In the genomic region with DNA sequence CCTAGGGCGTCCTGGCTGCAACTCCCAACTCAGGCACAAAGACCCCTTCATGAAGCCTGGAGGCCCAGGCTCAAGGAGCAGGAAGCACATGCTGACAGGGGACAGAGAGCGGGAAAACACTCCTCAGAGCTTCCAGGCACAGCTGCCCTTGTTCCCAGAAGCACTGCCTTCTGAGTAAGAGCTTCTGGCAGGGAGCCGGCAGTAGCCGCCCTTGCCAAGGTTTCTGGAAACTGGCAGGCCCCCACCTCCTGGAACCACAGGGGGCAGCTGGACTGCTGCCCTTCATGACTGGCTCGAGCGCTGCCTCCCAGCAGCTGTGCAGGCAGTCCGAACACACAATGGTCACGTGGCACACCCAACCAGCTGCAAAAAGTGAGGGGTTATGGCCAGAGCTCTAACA, we compare ENCODE assay signal across 8 cellular contexts. TPM values are rescaled to one million over a fixed set of nuclear protein-coding genes. Genes with fewer than 3 reads are reported as not detected.
DNase-seq lines count a peak whose midpoint lies in the region; ATAC-seq and TF ChIP-seq lines count a peak whose summit lies in the region.

No MANE protein-coding gene starts in this region.

- peaks cover 16 to 59% of the 10 kb centered on the region in 2 donors for H3K36me3 ChIP-seq in lung (ENCODE audit: control insufficient read depth in 2 of 2, insufficient read depth in 2 of 2, low read length in 2 of 2)
- H3K36me3 ChIP-seq in upper lobe of right lung, result peaks cover 71% of the 10 kb centered on the region

- H3K4me3 ChIP-seq in coronary artery (peak overlapping the region; percentile 27), lung (no peak overlapping the region), upper lobe of right lung (no peak overlapping the region)

- H3K27ac ChIP-seq in coronary artery, result peak overlapping the region; percentile 58 to 89
- peak overlapping the region; percentile 55 to 86 for H3K27ac ChIP-seq in lung (ENCODE audit: low read depth in 1 of 2, low read length in 1 of 2)
- H3K27ac ChIP-seq in upper lobe of right lung, result peak overlapping the region; percentile 72

- 32 to 64% methylated on average over 8 of the region's 8 CpGs for WGBS in lung, 2 donors

- TF ChIP-seq CTCF in coronary artery (IDR thresholded peaks at IDR 0.05) (no peak), lung (IDR thresholded peaks at IDR 0.05; ENCODE audit: control extremely low read depth, extremely low read depth) (no peak), upper lobe of right lung (IDR thresholded peaks at IDR 0.05) (no peak)

- ATAC-seq in lung (ENCODE audit: insufficient read depth, low FRiP score), result peak; percentile 75
- ATAC-seq in upper lobe of right lung, result peak; percentile 65
- ATAC-seq in HG03045 (IDR thresholded peaks at IDR 0.05; ENCODE audit: unreplicated experiment), result no peak

- intact Hi-C loops in upper lobe of right lung (cut with DNase I), result no loop called here

- DNase-seq in NCI-H2227 (lab: John Stamatoyannopoulos, UW; ENCODE audit: unreplicated experiment), result peak; percentile 21
- DNase-seq in NCI-H2227 treated with DMSO at 0.1 percent for 48 hours (lab: John Stamatoyannopoulos, UW), result no peak
- peak; percentile 98 for DNase-seq in coronary artery (ENCODE audit: low spot score)
- DNase-seq in lung (ENCODE audit: low spot score), result peak; percentile 82
- DNase-seq in upper lobe of right lung, result peak; percentile 88
- no peak for DNase-seq in NCI-H510A treated with DMSO at 0.1 percent for 48 hours (lab: John Stamatoyannopoulos, UW)
- DNase-seq in germinal center (ENCODE audit: low spot score), result no peak

- H3K9me3 ChIP-seq in lung (ENCODE audit: control insufficient read depth in 2 of 2, insufficient read depth in 1 of 2, low read length in 1 of 2) (no peaks in the 10 kb centered on the region), upper lobe of right lung (no peaks in the 10 kb centered on the region)

- peaks cover 12 to 25% of the 10 kb centered on the region in 2 donors for H3K4me1 ChIP-seq in lung (ENCODE audit: control insufficient read depth in 2 of 2, insufficient read depth in 2 of 2, low read length in 2 of 2)
- H3K4me1 ChIP-seq in upper lobe of right lung, result peaks cover 48% of the 10 kb centered on the region

- no peaks in the 10 kb centered on the region for H3K27me3 ChIP-seq in lung (ENCODE audit: control insufficient read depth, insufficient read depth)
- no peaks in the 10 kb centered on the region for H3K27me3 ChIP-seq in upper lobe of right lung

RNA-seq across cellular contexts. Expression of a gene that starts 33.6 kb away (rescaled TPM):
- total RNA-seq in lung (1 to 10 TPM; 1.7 to 2.7 TPM), upper lobe of right lung (2.5 TPM)
- polyA plus RNA-seq in lung, result 1 to 10 TPM; 1.1 to 3.0 TPM

Comparison
In these comparisons a context has a peak if more than half of its experiments do, and no peak if none do; other contexts are left out.
1. DNase-seq: peak in NCI-H2227 (single experiment), coronary artery (single experiment), lung (single experiment) and upper lobe of right lung (single experiment); none in NCI-H2227 treated with DMSO at 0.1 percent for 48 hours (single experiment), NCI-H510A treated with DMSO at 0.1 percent for 48 hours (single experiment) and germinal center (single experiment).
2. Peak in every context shown above with its lines, with median percentiles within 50 percentile points of each other: H3K27ac ChIP-seq.